In the genomic region with DNA sequence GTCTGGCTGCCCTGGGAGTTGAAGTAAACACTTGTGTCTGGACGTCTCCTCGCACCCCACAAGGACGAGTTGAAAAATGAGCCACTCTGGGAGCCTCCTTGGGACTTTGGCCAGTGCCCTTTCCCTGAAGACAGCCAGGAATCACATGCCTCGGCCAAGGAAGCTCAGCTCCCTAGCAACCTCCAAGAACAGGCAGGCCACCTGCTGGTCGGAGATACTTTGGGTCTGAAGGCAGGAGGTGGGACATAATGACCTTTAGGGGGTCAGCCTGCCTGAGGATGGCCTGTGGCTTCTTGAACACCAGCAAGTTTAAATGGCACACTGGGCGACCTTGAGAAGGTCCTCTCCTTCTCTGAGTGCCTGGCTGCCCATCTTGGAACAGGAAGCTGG, we compare ENCODE assay signal across 15 cellular contexts.
DNase-seq lines count a peak whose midpoint lies in the region; ATAC-seq and TF ChIP-seq lines count a peak whose summit lies in the region.
"Had no signal": no experiment of that assay in that cellular context is flagged by ENCODE, and none has a peak within 500 bp of the region (broad histone marks: within the 10 kb centered on the region; RNA-seq: fewer than 3 reads in every experiment).

No MANE protein-coding gene starts in this region.

- POLR2A ChIA-PET in CD4-positive, alpha-beta T cell (lab: Charles Lee): no interaction called here
- POLR2A ChIA-PET in A673 (lab: Charles Lee; ENCODE audit: low non-redundant PET): no interaction called here

- H3K27ac Mint-ChIP-seq in CD4-positive, alpha-beta T cell: no peak overlapping the region

- H3K27me3 Mint-ChIP-seq in CD4-positive, alpha-beta T cell: peaks cover 42% of the 10 kb centered on the region

- no peak for ATAC-seq in CD4-positive, alpha-beta T cell (ENCODE audit: poor library complexity)

- no peak overlapping the region for H3K9ac ChIP-seq in colonic mucosa (ENCODE audit: low read depth in 2 of 2, low read length in 2 of 2)

- H3K27ac ChIP-seq in CD4-positive, alpha-beta T cell (ENCODE audit: low read depth, low read length): no peak overlapping the region
- no peak overlapping the region for H3K27ac ChIP-seq in A673 (ENCODE audit: low read depth, low read length, poor library complexity, severe bottlenecking)
- H3K27ac ChIP-seq in colonic mucosa: no peak overlapping the region
- H3K27ac ChIP-seq: C4-2B, PC-9, SJSA1 had no signal

- no peaks in the 10 kb centered on the region for H3K9me3 ChIP-seq in CD4-positive, alpha-beta T cell (ENCODE audit: control insufficient read depth, low read length)
- no peaks in the 10 kb centered on the region for H3K9me3 ChIP-seq in A673 (ENCODE audit: low read depth, low read length, poor library complexity, severe bottlenecking)
- no peaks in the 10 kb centered on the region for H3K9me3 ChIP-seq in colonic mucosa
- H3K9me3 ChIP-seq: SJSA1 had no signal

- no TSS peak for BruUV-seq in A673 (replicated peaks; lab: Mats Ljungman, UMichigan)

- no peaks in the 10 kb centered on the region for H3K9me3 Mint-ChIP-seq in CD4-positive, alpha-beta T cell

- DNase-seq in ELF-1 (ENCODE audit: low read depth, low spot score) (peak; percentile 39), SK-MEL-5 (ENCODE audit: low read depth, low spot score) (peak; percentile 37), globus pallidus (ENCODE audit: low spot score) (peak; percentile 55), midbrain (lab: John Stamatoyannopoulos, UW) (peak; percentile 70), A673 (ENCODE audit: low spot score) (no peak), colonic mucosa (no peak), middle frontal gyrus (ENCODE audit: extremely low spot score, low spot score) (no peak)
- no peak for DNase-seq in CD4-positive, alpha-beta T cell
- DNase-seq: DMS 273 treated with DMSO at 0.1 percent for 48 hours, MV-4-11, NCI-H1417, NCI-H187 treated with DMSO at 0.1 percent for 48 hours, PC-9 had no signal

- H3K4me3 ChIP-seq in A673 (ENCODE audit: low read depth, low read length, poor library complexity, severe bottlenecking) (no peak overlapping the region), colonic mucosa (no peak overlapping the region)
- H3K4me3 ChIP-seq: PC-9, SJSA1 had no signal

- no peaks in the 10 kb centered on the region for H3K4me1 Mint-ChIP-seq in CD4-positive, alpha-beta T cell (ENCODE audit: low read depth)

- no peaks in the 10 kb centered on the region for H3K36me3 Mint-ChIP-seq in CD4-positive, alpha-beta T cell (ENCODE audit: low read depth)

- no peak for TF ChIP-seq CTCF in CD4-positive, alpha-beta T cell (IDR thresholded peaks at IDR 0.05)
- TF ChIP-seq CTCF in A673 (conservative IDR thresholded peaks at IDR 0.05; ENCODE audit: low read depth, low read length) (no peak), colonic mucosa (IDR thresholded peaks at IDR 0.05) (no peak)

- peaks cover 29% of the 10 kb centered on the region for H3K27me3 ChIP-seq in CD4-positive, alpha-beta T cell (ENCODE audit: control insufficient read depth, insufficient read depth, low read length)
- peaks cover 37% of the 10 kb centered on the region for H3K27me3 ChIP-seq in A673 (replicated peaks; ENCODE audit: insufficient read depth, low read depth, low read length, poor library complexity)
- no peaks in the 10 kb centered on the region for H3K27me3 ChIP-seq in colonic mucosa

- no peaks in the 10 kb centered on the region for H3K4me1 ChIP-seq in A673 (ENCODE audit: insufficient read depth, low read length, poor library complexity, severe bottlenecking)
- no peaks in the 10 kb centered on the region for H3K4me1 ChIP-seq in colonic mucosa
- H3K4me1 ChIP-seq: SJSA1 had no signal

- intact Hi-C loops in CD4-positive, alpha-beta T cell (cut with DNase I, micrococcal nuclease): no loop called here
- intact Hi-C loops in A673 (cut with micrococcal nuclease; ENCODE audit: unreplicated experiment): no loop called here
- intact Hi-C loops in colonic mucosa (cut with DNase I): no loop called here

- CTCF ChIA-PET in CD4-positive, alpha-beta T cell (lab: Charles Lee): no interaction called here
- CTCF ChIA-PET in A673 (lab: Charles Lee): no interaction called here

- H3K36me3 ChIP-seq in A673 (ENCODE audit: insufficient read depth, low read length, poor library complexity, severe bottlenecking): no peaks in the 10 kb centered on the region
- H3K36me3 ChIP-seq in colonic mucosa: no peaks in the 10 kb centered on the region
- H3K36me3 ChIP-seq: SJSA1 had no signal

- H3K4me3 Mint-ChIP-seq in CD4-positive, alpha-beta T cell: no peak overlapping the region

- in situ Hi-C loops in SK-MEL-5 (cut with HindIII; ENCODE audit: low pct_unique_long_range_greater_than_20kb, low sequenced_read_pairs): no loop called here

Comparison
In these comparisons a context has a peak if more than half of its experiments do, and no peak if none do; other contexts are left out.
1. DNase-seq: peak in ELF-1 (single experiment), SK-MEL-5 (single experiment), globus pallidus (single experiment) and midbrain (single experiment); none in CD4-positive, alpha-beta T cell (0 of 10), A673 (single experiment), colonic mucosa (single experiment) and middle frontal gyrus (single experiment).